Comparison of ENCODE assay signal across 14 cellular contexts in the genomic region with DNA sequence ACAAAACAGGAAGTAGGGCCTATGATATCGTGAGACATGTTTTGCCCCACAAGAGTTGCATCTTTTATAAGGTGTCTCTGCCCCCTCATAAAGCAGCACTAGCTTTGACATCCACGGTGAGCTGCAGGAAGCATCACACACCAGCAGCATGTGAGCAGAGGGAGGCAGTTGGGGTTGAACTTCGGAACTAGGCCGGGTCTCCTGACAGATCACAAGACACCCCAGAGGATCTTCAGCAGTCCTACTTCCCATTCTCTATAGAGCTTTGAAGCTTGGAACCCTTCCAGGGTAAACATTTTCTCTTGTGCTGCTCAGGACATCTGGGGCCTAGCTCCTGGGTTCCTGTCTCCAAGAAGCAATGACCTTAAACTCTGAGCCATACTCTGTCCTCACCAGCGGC. TPM values are rescaled to one million over a fixed set of nuclear protein-coding genes. Genes with fewer than 3 reads are reported as not detected.
A peak's percentile ranks its signal among the peaks of the same experiment; 100 is the strongest.
DNase-seq lines count a peak whose midpoint lies in the region; TF ChIP-seq lines count a peak whose summit lies in the region.
"Had no signal": no experiment of that assay in that cellular context is flagged by ENCODE, and none has a peak within 500 bp of the region (broad histone marks: within the 10 kb centered on the region; RNA-seq: fewer than 3 reads in every experiment).

No MANE protein-coding gene starts in this region.

- no peaks in the 10 kb centered on the region for H3K27me3 Mint-ChIP-seq in mesothelial cell of epicardium (ENCODE audit: low read depth)
- H3K27me3 Mint-ChIP-seq: activated naive CD4-positive, alpha-beta T cell treated with anti-CD3 and anti-CD28 coated beads, Interleukin-2, amount 50 U/mL, for 24 hours; central memory CD8-positive, alpha-beta T cell; memory B cell had no signal

- peak; percentile 9 for DNase-seq in CD1c-positive myeloid dendritic cell (ENCODE audit: extremely low spot score)
- DNase-seq in epithelial cell of proximal tubule (ENCODE audit: low read depth): peak; percentile 19
- DNase-seq in mesothelial cell of epicardium (ENCODE audit: low spot score in 2 of 2, unreplicated experiment in 2 of 2): no peak
- DNase-seq in NCI-H1417 treated with DMSO at 0.1 percent for 48 hours (lab: John Stamatoyannopoulos, UW): no peak
- no peak for DNase-seq in mesenteric fat pad (ENCODE audit: low spot score)
- DNase-seq in GM03348 (ENCODE audit: low spot score): no peak
- DNase-seq in MG63: no peak
- DNase-seq: activated CD4-positive, CD25-positive, alpha-beta regulatory T cell; activated CD8-positive, alpha-beta memory T cell treated with anti-CD3 and anti-CD28 coated beads, Interleukin-2, amount 50 U/mL, for 48 hours had no signal

- peak overlapping the region; percentile 13 for H3K27ac Mint-ChIP-seq in mesothelial cell of epicardium
- H3K27ac Mint-ChIP-seq: activated naive CD4-positive, alpha-beta T cell treated with anti-CD3 and anti-CD28 coated beads, Interleukin-2, amount 50 U/mL, for 24 hours; memory B cell had no signal

- H3K4me3 ChIP-seq in OCI-LY3 (ENCODE audit: low read length) (no peak overlapping the region), epithelial cell of proximal tubule (ENCODE audit: low read depth, low read length) (no peak overlapping the region), MG63 (no peak overlapping the region)
- H3K4me3 ChIP-seq: suprapubic skin had no signal

- peaks cover 15% of the 10 kb centered on the region for H3K4me1 ChIP-seq in OCI-LY3 (ENCODE audit: low read length)
- H3K4me1 ChIP-seq: suprapubic skin had no signal

- peaks cover 18% of the 10 kb centered on the region for H3K4me1 Mint-ChIP-seq in mesothelial cell of epicardium
- H3K4me1 Mint-ChIP-seq: activated naive CD4-positive, alpha-beta T cell treated with anti-CD3 and anti-CD28 coated beads, Interleukin-2, amount 50 U/mL, for 24 hours; central memory CD8-positive, alpha-beta T cell; memory B cell had no signal

- H3K9ac ChIP-seq in OCI-LY3 (ENCODE audit: low read length): no peak overlapping the region

- H4K20me1 ChIP-seq in OCI-LY3 (ENCODE audit: insufficient read depth, low read length): no peaks in the 10 kb centered on the region

- H3K9me3 Mint-ChIP-seq in mesothelial cell of epicardium: no peaks in the 10 kb centered on the region
- H3K9me3 Mint-ChIP-seq: activated naive CD4-positive, alpha-beta T cell treated with anti-CD3 and anti-CD28 coated beads, Interleukin-2, amount 50 U/mL, for 24 hours; central memory CD8-positive, alpha-beta T cell; memory B cell had no signal

- TF ChIP-seq CTCF in OCI-LY3 (IDR thresholded peaks at IDR 0.05; ENCODE audit: low read depth, low read length): no peak
- TF ChIP-seq CTCF in epithelial cell of proximal tubule (conservative IDR thresholded peaks at IDR 0.05; ENCODE audit: low read depth, low read length): no peak
- no peak for TF ChIP-seq CTCF in mesothelial cell of epicardium (IDR thresholded peaks at IDR 0.05; ENCODE audit: unreplicated experiment)

- peak overlapping the region; percentile 18; the same call in 1 of the 2 replicates for H3K4me2 ChIP-seq in OCI-LY3 (ENCODE audit: low read length)

- H3K27me3 ChIP-seq in OCI-LY3 (ENCODE audit: low read depth, low read length): no peaks in the 10 kb centered on the region
- H3K27me3 ChIP-seq in MG63: no peaks in the 10 kb centered on the region
- H3K27me3 ChIP-seq: suprapubic skin had no signal

- peaks cover 11% of the 10 kb centered on the region for H3K36me3 ChIP-seq in OCI-LY3 (replicated peaks; ENCODE audit: low read depth, low read length)
- peaks cover 17% of the 10 kb centered on the region; the same call in 1 of the 2 replicates for H3K36me3 ChIP-seq in MG63
- H3K36me3 ChIP-seq: suprapubic skin had no signal

- H3K36me3 Mint-ChIP-seq in mesothelial cell of epicardium: peaks cover 10% of the 10 kb centered on the region

- 0 out of 2 replicates have a peak overlapping the region, but pooled peaks have one; percentile 25 for H2AFZ ChIP-seq in OCI-LY3 (ENCODE audit: low read depth, low read length)

- H3K27ac ChIP-seq in OCI-LY3 (ENCODE audit: low read length): peak overlapping the region; percentile 10; the same call in 1 of the 2 replicates
- H3K27ac ChIP-seq: suprapubic skin had no signal

- H3K79me2 ChIP-seq in OCI-LY3 (ENCODE audit: low read length): no peaks in the 10 kb centered on the region

- no peaks in the 10 kb centered on the region for H3K9me3 ChIP-seq in OCI-LY3 (ENCODE audit: insufficient read depth, low read length)
- no peaks in the 10 kb centered on the region for H3K9me3 ChIP-seq in MG63
- H3K9me3 ChIP-seq: suprapubic skin had no signal

- no peak overlapping the region for H3K4me3 Mint-ChIP-seq in mesothelial cell of epicardium
- H3K4me3 Mint-ChIP-seq: activated naive CD4-positive, alpha-beta T cell treated with anti-CD3 and anti-CD28 coated beads, Interleukin-2, amount 50 U/mL, for 24 hours; central memory CD8-positive, alpha-beta T cell; memory B cell had no signal

RNA-seq across cellular contexts. Expression of a gene that starts 27.5 kb away (rescaled TPM):
- total RNA-seq in epithelial cell of proximal tubule (0.35 and 1.2 TPM in 2 replicates), mesothelial cell of epicardium (3.6 to 4.1 TPM (median 3.7 TPM) in 3 replicates), mesenteric fat pad (2.2 TPM)
- total RNA-seq in MG63 (2014; rRNA removed; shearing (Covaris generic); ENCODE audit: low replicate concordance): 0.62 and 0.69 TPM in 2 replicates

RNA-seq across cellular contexts. Expression of a gene that starts 43.8 kb away (rescaled TPM):
- total RNA-seq in epithelial cell of proximal tubule (5.0 and 5.9 TPM in 2 replicates), mesothelial cell of epicardium (20.8 to 22.1 TPM (median 21.1 TPM) in 3 replicates), mesenteric fat pad (14.8 TPM)
- total RNA-seq in MG63 (2014; rRNA removed; shearing (Covaris generic); ENCODE audit: low replicate concordance): 8.8 and 12.6 TPM in 2 replicates

RNA-seq across cellular contexts. Expression of a gene that starts 57.3 kb away (rescaled TPM):
- total RNA-seq in epithelial cell of proximal tubule (315 and 326 TPM in 2 replicates), mesothelial cell of epicardium (172 to 176 TPM (median 174 TPM) in 3 replicates), mesenteric fat pad (41.8 TPM)
- total RNA-seq in MG63 (2014; rRNA removed; shearing (Covaris generic); ENCODE audit: low replicate concordance): 548 and 711 TPM in 2 replicates

Comparison
In these comparisons a context has a peak if more than half of its experiments do, and no peak if none do; other contexts are left out.
1. DNase-seq: peak in CD1c-positive myeloid dendritic cell (single experiment) and epithelial cell of proximal tubule (single experiment); none in mesothelial cell of epicardium (0 of 2), NCI-H1417 treated with DMSO at 0.1 percent for 48 hours (single experiment), mesenteric fat pad (single experiment), GM03348 (single experiment) and MG63 (single experiment).